Comparison of ENCODE assay signal across 8 cellular contexts in genomic region chr7:100247152-100247757, GRCh38. TPM values are rescaled to one million over a fixed set of nuclear protein-coding genes. Genes with fewer than 3 reads are reported as not detected.
DNase-seq lines count a peak whose midpoint lies in the region; ATAC-seq and TF ChIP-seq lines count a peak whose summit lies in the region.

No MANE protein-coding gene starts in this region.

- intact Hi-C loops in prostate gland (cut with DNase I) (no loop called here), Right ventricle myocardium inferior (cut with DNase I) (no loop called here)

- CTCF ChIA-PET in CD8-positive, alpha-beta memory T cell (lab: Charles Lee): no interaction called here

- no peaks in the 10 kb centered on the region for H3K9me3 Mint-ChIP-seq in CD8-positive, alpha-beta memory T cell

- H3K36me3 Mint-ChIP-seq in CD8-positive, alpha-beta memory T cell: peaks cover 0 to 2% (median 0%) of the 10 kb centered on the region in 3 donors

- no peaks in the 10 kb centered on the region for H3K9me3 ChIP-seq in prostate gland
- no peaks in the 10 kb centered on the region for H3K9me3 ChIP-seq in CD8-positive, alpha-beta memory T cell (ENCODE audit: low read length)

- TF ChIP-seq POLR2A in prostate gland (IDR thresholded peaks at IDR 0.05): no peak

- no peaks in the 10 kb centered on the region for H3K27me3 ChIP-seq in prostate gland (replicated peaks; ENCODE audit: insufficient read depth)
- no peaks in the 10 kb centered on the region for H3K27me3 ChIP-seq in CD8-positive, alpha-beta memory T cell (ENCODE audit: insufficient read depth, low read length, poor library complexity, severe bottlenecking)

- DNase-seq in HCEC 1CT: peak; percentile 57
- peak; percentile 87 for DNase-seq in NCI-H345 (lab: John Stamatoyannopoulos, UW)
- DNase-seq in ecto neural progenitor cell (ENCODE audit: low spot score): peak; percentile 60
- peak; percentile 80 for DNase-seq in prostate gland (ENCODE audit: low spot score)
- DNase-seq in SKM-1 (lab: John Stamatoyannopoulos, UW; ENCODE audit: unreplicated experiment): no peak
- DNase-seq in CD8-positive, alpha-beta memory T cell: no peak
- no peak for DNase-seq in Right ventricle myocardium inferior (ENCODE audit: missing footprints)

- peaks cover 11 to 25% (median 14%) of the 10 kb centered on the region in 3 donors for H3K4me1 Mint-ChIP-seq in CD8-positive, alpha-beta memory T cell

- H3K4me3 ChIP-seq in prostate gland: no peak overlapping the region
- no peak overlapping the region for H3K4me3 ChIP-seq in CD8-positive, alpha-beta memory T cell (ENCODE audit: low read length)

- no peak overlapping the region for H3K4me3 Mint-ChIP-seq in CD8-positive, alpha-beta memory T cell

- H3K27ac ChIP-seq in prostate gland: peak overlapping the region; percentile 35 to 69
- no peak overlapping the region for H3K27ac ChIP-seq in CD8-positive, alpha-beta memory T cell (ENCODE audit: low read depth, low read length)

- no peak for TF ChIP-seq CTCF in prostate gland (IDR thresholded peaks at IDR 0.05)

- H3K4me1 ChIP-seq in prostate gland (replicated peaks): no peaks in the 10 kb centered on the region
- H3K4me1 ChIP-seq in CD8-positive, alpha-beta memory T cell (ENCODE audit: insufficient read depth, low read length): peaks cover 8% of the 10 kb centered on the region

- no peaks in the 10 kb centered on the region for H3K27me3 Mint-ChIP-seq in CD8-positive, alpha-beta memory T cell

- POLR2A ChIA-PET in CD8-positive, alpha-beta memory T cell (lab: Charles Lee): interaction anchor here (0.7 kb wide), 1 partner anchor 809 kb away, joined by 3 read pairs; no protein-coding TSS in a partner anchor

- H3K27ac Mint-ChIP-seq in CD8-positive, alpha-beta memory T cell: peak overlapping the region in 1 of 8 donors; percentile 52

- WGBS in prostate gland: 37% methylated on average over 11 of the region's 11 CpGs

- ATAC-seq in GM18502 (IDR thresholded peaks at IDR 0.05; ENCODE audit: poor library complexity, unreplicated experiment) (no peak), Right ventricle myocardium inferior (no peak)

- no peaks in the 10 kb centered on the region for H3K36me3 ChIP-seq in prostate gland
- no peaks in the 10 kb centered on the region for H3K36me3 ChIP-seq in CD8-positive, alpha-beta memory T cell (ENCODE audit: insufficient read depth, low read length)

RNA-seq across cellular contexts. Expression of gene PVRIG, which starts 27.5 kb away (rescaled TPM):
- total RNA-seq in prostate gland (not detected), Right ventricle myocardium inferior (not detected)
- 10 to 100 TPM; 23.9 to 24.5 TPM for total RNA-seq in CD8-positive, alpha-beta memory T cell
- 131 TPM for polyA plus RNA-seq in CD8-positive, alpha-beta memory T cell

Comparison
In these comparisons a context has a peak if more than half of its experiments do, and no peak if none do; other contexts are left out.
1. DNase-seq: peak in HCEC 1CT (single experiment), NCI-H345 (single experiment), ecto neural progenitor cell (single experiment) and prostate gland (single experiment); none in SKM-1 (single experiment), CD8-positive, alpha-beta memory T cell (0 of 5) and Right ventricle myocardium inferior (single experiment).
2. RNA of gene PVRIG, which starts 27.5 kb away (total RNA-seq): 23.9 to 24.5 TPM in CD8-positive, alpha-beta memory T cell; not detected in prostate gland and not detected in Right ventricle myocardium inferior (single experiment); every median in the first group is over 10 times any median in the second.